Comparison of ENCODE assay signal across 38 cellular contexts in genomic region chr6:3213334-3213695, GRCh38. TPM values are rescaled to one million over a fixed set of nuclear protein-coding genes. Genes with fewer than 3 reads are reported as not detected.
"Had no signal": no experiment of that assay in that cellular context is flagged by ENCODE, and none has a peak within 500 bp of the region (broad histone marks: within the 10 kb centered on the region; RNA-seq: fewer than 3 reads in every experiment).

No MANE protein-coding gene starts in this region.

- H3K36me3 ChIP-seq: adrenal gland, brain microvascular endothelial cell, breast epithelium had no signal

- DNase-seq: activated B cell treated with CpG ODN at 0.5 μM for 24 hours; activated CD4-positive, alpha-beta memory T cell treated with anti-CD3 and anti-CD28 coated beads for 36 hours; activated CD4-positive, alpha-beta T cell treated with anti-CD3 and anti-CD28 coated beads for 4 hours; activated CD4-positive, alpha-beta T cell treated with anti-CD3 and anti-CD28 coated beads, Interleukin-2, amount 10 ng/mL, durations not matched to agents 24 days and 14 days; activated CD4-positive, alpha-beta T cell treated with anti-CD3 and anti-CD28 coated beads, Interleukin-2, amount 50 U/mL, for 1 hour; activated CD4-positive, alpha-beta T cell treated with anti-CD3 and anti-CD28 coated beads, Interleukin-2, amount 50 U/mL, for 4 hours; activated CD4-positive, CD25-positive, alpha-beta regulatory T cell treated with anti-CD3 and anti-CD28 coated beads, Interleukin-2, amount 50 U/mL, for 72 hours; activated CD8-positive, alpha-beta memory T cell treated with anti-CD3 and anti-CD28 coated beads, Interleukin-2, amount 50 U/mL, for 4 hours; activated CD8-positive, alpha-beta T cell treated with anti-CD3 and anti-CD28 coated beads for 36 hours; activated effector memory CD4-positive, alpha-beta T cell treated with anti-CD3 and anti-CD28 coated beads, Interleukin-2, amount 50 U/mL, for 16 hours; activated gamma-delta T cell treated with Interleukin-2 at 50 U/mL for 16 hours; activated naive CD4-positive, alpha-beta T cell; activated naive CD4-positive, alpha-beta T cell treated with anti-CD3 and anti-CD28 coated beads for 36 hours; activated naive CD4-positive, alpha-beta T cell treated with anti-CD3 and anti-CD28 coated beads, Interleukin-2, amount 50 U/mL, for 16 hours; activated naive CD8-positive, alpha-beta T cell treated with anti-CD3 and anti-CD28 coated beads for 36 hours; activated T-cell treated with anti-CD3 and anti-CD28 coated beads for 4 hours; activated T-cell treated with anti-CD3 and anti-CD28 coated beads, Interleukin-2, amount 50 U/mL, for 1 hour; activated T-cell treated with anti-CD3 and anti-CD28 coated beads, Interleukin-2, amount 50 U/mL, for 4 hours; activated T-cell treated with anti-CD3 and anti-CD28 coated beads, Interleukin-2, amount 50 U/mL, for 72 hours; adrenal gland; amniotic stem cell; aorta; body of pancreas; brain microvascular endothelial cell; central memory CD4-positive, alpha-beta T cell; T-helper 1 cell; T-helper 2 cell; T-helper 9 cell had no signal

- H3K4me3 Mint-ChIP-seq: activated B cell treated with CpG ODN at 0.5 μM for 24 hours; activated CD4-positive, alpha-beta memory T cell treated with anti-CD3 and anti-CD28 coated beads for 36 hours; activated CD4-positive, alpha-beta T cell treated with anti-CD3 and anti-CD28 coated beads, Interleukin-2, amount 10 ng/mL, durations not matched to agents 24 days and 14 days; activated CD8-positive, alpha-beta T cell treated with anti-CD3 and anti-CD28 coated beads for 36 hours; activated naive CD4-positive, alpha-beta T cell treated with anti-CD3 and anti-CD28 coated beads for 36 hours; activated naive CD8-positive, alpha-beta T cell treated with anti-CD3 and anti-CD28 coated beads for 36 hours; activated T-cell treated with anti-CD3 and anti-CD28 coated beads, Interleukin-2, amount 50 U/mL, for 4 hours; activated T-cell treated with anti-CD3 and anti-CD28 coated beads, Interleukin-2, amount 50 U/mL, for 72 hours; activated T-helper 1 cell treated with anti-CD3 and anti-CD28 coated beads, Interleukin-12 subunit alpha, Interleukin-12 subunit beta, Interleukin-2, Interleukin-4 antibody, amounts not matched to agents 30 ng/mL and 10 ng/mL and 1 ng/mL, durations not matched to agents 14 hours and 24 hours and 36 hours; activated T-helper 17 cell treated with anti-CD3 and anti-CD28 coated beads, Interleukin-2, amount 50 U/mL, for 72 hours; T-helper 1 cell treated with Interleukin-12 subunit alpha and Interleukin-12 subunit beta and Interleukin-4 antibody, amounts not matched to agents 30 μg/mL and 1 μg/mL, for 36 hours; T-helper 2 cell treated with Interferon-gamma antibody and Interleukin-4, amounts not matched to agents 5 μg/mL and 100 μg/mL, for 36 hours had no signal

- H3K4me3 ChIP-seq: adrenal gland, body of pancreas, breast epithelium had no signal

- H3K27ac ChIP-seq: adrenal gland, body of pancreas, brain microvascular endothelial cell, VCaP had no signal

- H3K9me3 Mint-ChIP-seq: activated B cell treated with CpG ODN at 0.5 μM for 24 hours; activated CD4-positive, alpha-beta memory T cell treated with anti-CD3 and anti-CD28 coated beads for 36 hours; activated CD4-positive, alpha-beta T cell treated with anti-CD3 and anti-CD28 coated beads, Interleukin-2, amount 10 ng/mL, durations not matched to agents 24 days and 14 days; activated CD8-positive, alpha-beta T cell treated with anti-CD3 and anti-CD28 coated beads for 36 hours; activated naive CD4-positive, alpha-beta T cell treated with anti-CD3 and anti-CD28 coated beads for 36 hours; activated naive CD4-positive, alpha-beta T cell treated with anti-CD3 and anti-CD28 coated beads, Interleukin-2, amount 50 U/mL, for 72 hours; activated naive CD8-positive, alpha-beta T cell treated with anti-CD3 and anti-CD28 coated beads for 36 hours; activated T-cell treated with anti-CD3 and anti-CD28 coated beads, Interleukin-2, amount 50 U/mL, for 4 hours; activated T-cell treated with anti-CD3 and anti-CD28 coated beads, Interleukin-2, amount 50 U/mL, for 72 hours; activated T-helper 1 cell treated with anti-CD3 and anti-CD28 coated beads, Interleukin-12 subunit alpha, Interleukin-12 subunit beta, Interleukin-2, Interleukin-4 antibody, amounts not matched to agents 30 ng/mL and 10 ng/mL and 1 ng/mL, durations not matched to agents 14 hours and 24 hours and 36 hours; activated T-helper 17 cell treated with anti-CD3 and anti-CD28 coated beads, Interleukin-2, amount 50 U/mL, for 72 hours; T-helper 1 cell treated with Interleukin-12 subunit alpha and Interleukin-12 subunit beta and Interleukin-4 antibody, amounts not matched to agents 30 μg/mL and 1 μg/mL, for 36 hours; T-helper 2 cell treated with Interferon-gamma antibody and Interleukin-4, amounts not matched to agents 5 μg/mL and 100 μg/mL, for 36 hours had no signal

- FAIRE-seq: astrocyte, TTC549 had no signal

- H3K27me3 ChIP-seq: adrenal gland, body of pancreas, breast epithelium had no signal

- H3K36me3 Mint-ChIP-seq: activated CD4-positive, alpha-beta memory T cell treated with anti-CD3 and anti-CD28 coated beads for 36 hours; activated naive CD4-positive, alpha-beta T cell treated with anti-CD3 and anti-CD28 coated beads, Interleukin-2, amount 50 U/mL, for 72 hours; activated naive CD8-positive, alpha-beta T cell treated with anti-CD3 and anti-CD28 coated beads for 36 hours had no signal

- H3K4me1 ChIP-seq: adrenal gland, body of pancreas had no signal

- H3K9me3 ChIP-seq: adrenal gland, body of pancreas, breast epithelium had no signal

- H3K27ac Mint-ChIP-seq: activated B cell treated with CpG ODN at 0.5 μM for 24 hours; activated CD4-positive, alpha-beta memory T cell treated with anti-CD3 and anti-CD28 coated beads for 36 hours; activated CD4-positive, alpha-beta T cell treated with anti-CD3 and anti-CD28 coated beads, Interleukin-2, amount 10 ng/mL, durations not matched to agents 24 days and 14 days; activated CD8-positive, alpha-beta T cell treated with anti-CD3 and anti-CD28 coated beads for 36 hours; activated naive CD4-positive, alpha-beta T cell treated with anti-CD3 and anti-CD28 coated beads for 36 hours; activated naive CD4-positive, alpha-beta T cell treated with anti-CD3 and anti-CD28 coated beads, Interleukin-2, amount 50 U/mL, for 72 hours; activated naive CD8-positive, alpha-beta T cell treated with anti-CD3 and anti-CD28 coated beads for 36 hours; activated T-cell treated with anti-CD3 and anti-CD28 coated beads, Interleukin-2, amount 50 U/mL, for 72 hours; activated T-helper 1 cell treated with anti-CD3 and anti-CD28 coated beads, Interleukin-12 subunit alpha, Interleukin-12 subunit beta, Interleukin-2, Interleukin-4 antibody, amounts not matched to agents 30 ng/mL and 10 ng/mL and 1 ng/mL, durations not matched to agents 14 hours and 24 hours and 36 hours; activated T-helper 17 cell treated with anti-CD3 and anti-CD28 coated beads, Interleukin-2, amount 50 U/mL, for 72 hours; T-helper 1 cell treated with Interleukin-12 subunit alpha and Interleukin-12 subunit beta and Interleukin-4 antibody, amounts not matched to agents 30 μg/mL and 1 μg/mL, for 36 hours; T-helper 2 cell treated with Interferon-gamma antibody and Interleukin-4, amounts not matched to agents 5 μg/mL and 100 μg/mL, for 36 hours had no signal

- ATAC-seq: activated CD8-positive, alpha-beta T cell treated with anti-CD3 and anti-CD28 coated beads for 36 hours; activated naive CD4-positive, alpha-beta T cell treated with anti-CD3 and anti-CD28 coated beads, Interleukin-2, amount 50 U/mL, for 72 hours; activated T-cell treated with anti-CD3 and anti-CD28 coated beads, Interleukin-2, amount 50 U/mL, for 4 hours; activated T-cell treated with anti-CD3 and anti-CD28 coated beads, Interleukin-2, amount 50 U/mL, for 72 hours; activated T-helper 17 cell treated with anti-CD3 and anti-CD28 coated beads, Interleukin-2, amount 50 U/mL, for 72 hours; body of pancreas had no signal

RNA-seq across cellular contexts. Expression of gene TUBB2B, which starts 14.1 kb away (rescaled TPM):
- total RNA-seq: activated B cell treated with CpG ODN at 0.5 μM for 24 hours; activated CD8-positive, alpha-beta memory T cell treated with anti-CD3 and anti-CD28 coated beads for 36 hours had no signal
